Comparison of ENCODE assay signal across 23 cellular contexts in genomic region chr18:72833471-72833870, GRCh38. TPM values are rescaled to one million over a fixed set of nuclear protein-coding genes. Genes with fewer than 3 reads are reported as not detected.
DNase-seq lines count a peak whose midpoint lies in the region; ATAC-seq and TF ChIP-seq lines count a peak whose summit lies in the region.
"Had no signal": no experiment of that assay in that cellular context is flagged by ENCODE, and none has a peak within 500 bp of the region (broad histone marks: within the 10 kb centered on the region; RNA-seq: fewer than 3 reads in every experiment).

No MANE protein-coding gene starts in this region.

- H3K79me2 ChIP-seq in PC-3 (ENCODE audit: low read length) = no peaks in the 10 kb centered on the region
- no peaks in the 10 kb centered on the region for H3K79me2 ChIP-seq in smooth muscle cell (ENCODE audit: low read depth)

- H3K9me2 ChIP-seq in PC-3 (replicated peaks; ENCODE audit: low read length) = no peaks in the 10 kb centered on the region

- H3K9ac ChIP-seq in PC-3 (ENCODE audit: low read length) (no peak overlapping the region), smooth muscle cell (ENCODE audit: low read depth) (no peak overlapping the region)
- H3K9ac ChIP-seq: GM23248 had no signal

- POLR2A ChIA-PET in PC-3 (lab: Charles Lee; ENCODE audit: unreplicated experiment) = no interaction called here

- H2AFZ ChIP-seq in PC-3 (ENCODE audit: low read length) (no peak overlapping the region), smooth muscle cell (ENCODE audit: low read depth) (no peak overlapping the region)
- H2AFZ ChIP-seq: GM23248 had no signal

- TF ChIP-seq CTCF in PC-3 (conservative IDR thresholded peaks at IDR 0.05; ENCODE audit: low read depth, low read length) (no peak), smooth muscle cell (IDR thresholded peaks at IDR 0.05; ENCODE audit: borderline replicate concordance, insufficient read depth, poor library complexity, severe bottlenecking) (no peak)

- H4K20me1 ChIP-seq in PC-3 (ENCODE audit: low read length) (no peaks in the 10 kb centered on the region), smooth muscle cell (ENCODE audit: low read depth) (no peaks in the 10 kb centered on the region)

- ATAC-seq in PC-3 (no peak), GM21723 (IDR thresholded peaks at IDR 0.05; ENCODE audit: unreplicated experiment) (no peak)

- no peaks in the 10 kb centered on the region for H3K36me3 ChIP-seq in PC-3 (ENCODE audit: low read depth, low read length)
- H3K36me3 ChIP-seq in smooth muscle cell (ENCODE audit: low read depth) = no peaks in the 10 kb centered on the region

- H3K27ac ChIP-seq in PC-3 (ENCODE audit: low read length) (no peak overlapping the region), caudate nucleus (ENCODE audit: low read depth, low read length) (peak overlapping the region; percentile 26), smooth muscle cell (ENCODE audit: low read depth) (no peak overlapping the region)
- H3K27ac ChIP-seq: C4-2B, GM23248, SK-N-MC had no signal

- H3K27me3 ChIP-seq in PC-3 (ENCODE audit: low read length) (no peaks in the 10 kb centered on the region), smooth muscle cell (ENCODE audit: low read depth) (no peaks in the 10 kb centered on the region)

- intact Hi-C loops in PC-3 (cut with micrococcal nuclease) = no loop called here

- H3K4me1 ChIP-seq in PC-3 (ENCODE audit: insufficient read depth, low read length) (no peaks in the 10 kb centered on the region), smooth muscle cell (ENCODE audit: low read depth) (no peaks in the 10 kb centered on the region)

- DNase-seq in EL (peak; percentile 7), PC-3 (peak; percentile 23), caudate nucleus (lab: John Stamatoyannopoulos, UW) (no peak), smooth muscle cell (lab: John Stamatoyannopoulos, UW; ENCODE audit: unreplicated experiment) (no peak), NCI-H187 treated with DMSO at 0.1 percent for 48 hours (lab: John Stamatoyannopoulos, UW) (no peak), T-helper 1 cell (no peak)
- DNase-seq: Calu3; CD8-positive, alpha-beta memory T cell; DMS153; GM23248; H9; HFFc6; KBM-7; NCI-H1092 treated with DMSO at 0.1 percent for 48 hours; NCI-H1436 treated with DMSO at 0.1 percent for 48 hours; NCI-H2029 treated with DMSO at 0.1 percent for 48 hours; NCI-H526; RPMI8226; SHP77 treated with DMSO at 0.1 percent for 48 hours had no signal

- 83% methylated on average over 7 of the region's 7 CpGs for WGBS in smooth muscle cell (ENCODE audit: low lambda C conversion rate)

- H3F3A ChIP-seq in PC-3 (ENCODE audit: low read length, unreplicated experiment) (no peaks in the 10 kb centered on the region), smooth muscle cell (ENCODE audit: low read depth) (no peaks in the 10 kb centered on the region)

- H3K4me2 ChIP-seq in PC-3 (ENCODE audit: low read length) (no peak overlapping the region), smooth muscle cell (no peak overlapping the region)

- no peaks in the 10 kb centered on the region for H3K9me3 ChIP-seq in PC-3 (ENCODE audit: low read length)
- no peaks in the 10 kb centered on the region for H3K9me3 ChIP-seq in smooth muscle cell (replicated peaks; ENCODE audit: low read depth)

- CTCF ChIA-PET in PC-3 (lab: Charles Lee) = no interaction called here

- BruUV-seq in PC-3 (replicated peaks; lab: Mats Ljungman, UMichigan) = no TSS peak

- H3K4me3 ChIP-seq in PC-3 (ENCODE audit: low read length) (no peak overlapping the region), smooth muscle cell (no peak overlapping the region)
- H3K4me3 ChIP-seq: GM23248, SK-N-MC had no signal

RNA-seq across cellular contexts. Expression of gene NETO1, which starts 34.3 kb away (rescaled TPM):
- total RNA-seq in PC-3 (2014; rRNA removed) = 8.4 and 12.9 TPM in 2 replicates
- total RNA-seq in smooth muscle cell = 0.04 and 0.27 TPM in 2 replicates
- 0.53 TPM in 1 of 2 replicates, not detected in the other for polyA plus RNA-seq in smooth muscle cell
- total RNA-seq: Calu3; CD8-positive, alpha-beta memory T cell; GM23248; HFFc6; HT-29 had no signal
- polyA plus RNA-seq: CD8-positive, alpha-beta memory T cell; GM23248 had no signal

Comparison
In these comparisons a context has a peak if more than half of its experiments do, and no peak if none do; other contexts are left out.
1. DNase-seq: peak in EL (single experiment) and PC-3 (single experiment); none in caudate nucleus (0 of 61), smooth muscle cell (single experiment), NCI-H187 treated with DMSO at 0.1 percent for 48 hours (single experiment) and T-helper 1 cell (0 of 5).